ENCODE assay signal across 11 cellular contexts in genomic region chr16:4244254-4244812, GRCh38. TPM values are rescaled to one million over a fixed set of nuclear protein-coding genes. Genes with fewer than 3 reads are reported as not detected.
A peak's percentile ranks its signal among the peaks of the same experiment; 100 is the strongest.
DNase-seq lines count a peak whose midpoint lies in the region; ATAC-seq and TF ChIP-seq lines count a peak whose summit lies in the region.
"Had no signal": no experiment of that assay in that cellular context is flagged by ENCODE, and none has a peak within 500 bp of the region (broad histone marks: within the 10 kb centered on the region; RNA-seq: fewer than 3 reads in every experiment).

No MANE protein-coding gene starts in this region.

- H3K27me3 ChIP-seq in H9 (ENCODE audit: insufficient read depth, low read length): no peaks in the 10 kb centered on the region

- no peak overlapping the region for H3K4me2 ChIP-seq in H9 (ENCODE audit: insufficient read depth, insufficient read length, low read length)

- no peak overlapping the region for H2BK120ac ChIP-seq in H9 (ENCODE audit: low read depth, low read length, poor library complexity, severe bottlenecking)

- no peaks in the 10 kb centered on the region for H3K79me2 ChIP-seq in H9 (ENCODE audit: insufficient read depth, low read length)

- no peak overlapping the region for H3K18ac ChIP-seq in H9 (ENCODE audit: insufficient read length, low read depth, low read length)

- no peak overlapping the region for H3K56ac ChIP-seq in H9 (ENCODE audit: insufficient read length, low read depth, low read length)

- H3K4ac ChIP-seq in H9 (ENCODE audit: low read depth, low read length): no peak overlapping the region

- no peak overlapping the region for H3K4me3 Mint-ChIP-seq in H9
- no peak overlapping the region for H3K4me3 Mint-ChIP-seq in stimulated activated naive CD8-positive, alpha-beta T cell treated with anti-CD3 and anti-CD28 coated beads, Interleukin-15, amount 100 ng/mL, for 72 hours

- no peaks in the 10 kb centered on the region for H3K23me2 ChIP-seq in H9 (ENCODE audit: insufficient read length, low read depth, low read length, poor library complexity, severe bottlenecking)

- H2BK20ac ChIP-seq in H9 (ENCODE audit: low read depth, low read length, poor library complexity, severe bottlenecking): no peak overlapping the region

- no peak overlapping the region for H2BK5ac ChIP-seq in H9 (ENCODE audit: insufficient read length, low read length)

- H3K4me1 Mint-ChIP-seq in H9: peaks cover 24 to 35% of the 10 kb centered on the region in 2 experiments
- peaks cover 21% of the 10 kb centered on the region for H3K4me1 Mint-ChIP-seq in stimulated activated naive CD8-positive, alpha-beta T cell treated with anti-CD3 and anti-CD28 coated beads, Interleukin-15, amount 100 ng/mL, for 72 hours

- H4K5ac ChIP-seq in H9 (ENCODE audit: insufficient read length, low read depth, low read length): no peak overlapping the region

- H3T11ph ChIP-seq in H9 (ENCODE audit: low read length): no peak overlapping the region

- H3K9ac ChIP-seq in H9 (ENCODE audit: extremely low read depth, insufficient read length, low read length): no peak overlapping the region

- no peaks in the 10 kb centered on the region for H3K9me3 ChIP-seq in H9 (ENCODE audit: control insufficient read depth, low read depth, low read length)

- H4K91ac ChIP-seq in H9 (ENCODE audit: insufficient read length, low read depth, low read length): no peak overlapping the region

- no peak overlapping the region for H2AFZ ChIP-seq in H9 (ENCODE audit: low read length)

- H3K27ac Mint-ChIP-seq in H9: no peak overlapping the region
- H3K27ac Mint-ChIP-seq in stimulated activated naive CD8-positive, alpha-beta T cell treated with anti-CD3 and anti-CD28 coated beads, Interleukin-15, amount 100 ng/mL, for 72 hours: no peak overlapping the region

- H2BK15ac ChIP-seq in H9 (ENCODE audit: low read depth, low read length): no peak overlapping the region

- H3K4me1 ChIP-seq in H9 (ENCODE audit: insufficient read depth, low read length): no peaks in the 10 kb centered on the region; the same call in 1 of the 2 replicates

- peaks cover 4% of the 10 kb centered on the region for H3K27me3 Mint-ChIP-seq in H9 (ENCODE audit: low read depth)
- H3K27me3 Mint-ChIP-seq in stimulated activated naive CD8-positive, alpha-beta T cell treated with anti-CD3 and anti-CD28 coated beads, Interleukin-15, amount 100 ng/mL, for 72 hours: no peaks in the 10 kb centered on the region

- peaks cover 3 to 11% (median 10%) of the 10 kb centered on the region in 3 experiments for H3K36me3 Mint-ChIP-seq in H9 (ENCODE audit: insufficient read depth in 1 of 3, low read depth in 3 of 3)

- H4K8ac ChIP-seq in H9 (replicated peaks; ENCODE audit: insufficient read length, low read depth, low read length): no peak overlapping the region

- H3K14ac ChIP-seq in H9 (ENCODE audit: insufficient read depth, low read length): no peak overlapping the region

- H4K20me1 ChIP-seq in H9 (ENCODE audit: control insufficient read depth, insufficient read depth, insufficient read length): no peaks in the 10 kb centered on the region

- no peak overlapping the region for H2AK5ac ChIP-seq in H9 (ENCODE audit: insufficient read length, low read length)

- no peak for TF ChIP-seq CTCF in H9 (conservative IDR thresholded peaks at IDR 0.05)

- no peaks in the 10 kb centered on the region for H3K79me1 ChIP-seq in H9 (ENCODE audit: insufficient read depth, low read depth, low read length, poor library complexity, severe bottlenecking)

- DNase-seq in H9 (peak; percentile 62), NCI-H2029 (lab: John Stamatoyannopoulos, UW) (peak; percentile 37), SK-N-DZ (ENCODE audit: low spot score) (peak; percentile 100), myocyte (ENCODE audit: low read depth) (peak; percentile 58), NCI-H187 (lab: John Stamatoyannopoulos, UW) (no peak), OCI-M2 (lab: John Stamatoyannopoulos, UW; ENCODE audit: unreplicated experiment) (no peak)
- DNase-seq in stimulated activated naive CD8-positive, alpha-beta T cell treated with anti-CD3 and anti-CD28 coated beads, Interleukin-15, amount 100 ng/mL, for 72 hours: no peak
- DNase-seq: activated CD8-positive, alpha-beta memory T cell treated with anti-CD3 and anti-CD28 coated beads, Interleukin-2, amount 50 U/mL, for 4 hours; GF-D8 had no signal

- no peak overlapping the region for H2BK12ac ChIP-seq in H9 (ENCODE audit: insufficient read length, low read depth, low read length)

- no peak overlapping the region for H3K27ac ChIP-seq in H9 (ENCODE audit: insufficient read length, low read depth, low read length)

- no CpG with 5 or more reads among the region's 8 CpGs for WGBS in H9 (ENCODE audit: extremely low coverage, insufficient read length, low lambda C conversion rate)

- peaks cover 7 to 12% of the 10 kb centered on the region in 2 experiments; a peak in 4 of 5 replicates for H3K9me3 Mint-ChIP-seq in H9
- H3K9me3 Mint-ChIP-seq in stimulated activated naive CD8-positive, alpha-beta T cell treated with anti-CD3 and anti-CD28 coated beads, Interleukin-15, amount 100 ng/mL, for 72 hours: no peaks in the 10 kb centered on the region

- H3K23ac ChIP-seq in H9 (ENCODE audit: insufficient read length, low read depth, low read length): no peak overlapping the region

- no peak for ATAC-seq in stimulated activated naive CD8-positive, alpha-beta T cell treated with anti-CD3 and anti-CD28 coated beads, Interleukin-15, amount 100 ng/mL, for 72 hours
- ATAC-seq: left lobe of liver had no signal

RNA-seq across cellular contexts. Expression of gene SRL, which starts 2.5 kb away (rescaled TPM):
- total RNA-seq in H9 (2021) (not detected in 2 replicates), myocyte (1.9 and 2.7 TPM in 2 replicates)
- polyA plus RNA-seq in SK-N-DZ (2014; cell fraction: cytosol; rRNA removed): 0.08 and 0.31 TPM in 2 replicates
- 0.05 TPM in 1 of 2 replicates, not detected in the other for polyA plus RNA-seq in SK-N-DZ (2014; cell fraction: nucleus; rRNA removed)
- polyA plus RNA-seq in myocyte (2012): 0.44 TPM
- total RNA-seq: astrocyte had no signal

RNA-seq across cellular contexts. Expression of gene TFAP4, which starts 28.5 kb away (rescaled TPM):
- 50.5 and 51.9 TPM in 2 replicates for total RNA-seq in H9 (2021)
- 26.4 and 28.4 TPM in 2 replicates for polyA plus RNA-seq in SK-N-DZ (2014; cell fraction: cytosol; rRNA removed)
- 29.5 and 31.0 TPM in 2 replicates for polyA plus RNA-seq in SK-N-DZ (2014; cell fraction: nucleus; rRNA removed)
- 4.4 and 5.0 TPM in 2 replicates for total RNA-seq in myocyte
- 3.5 TPM for polyA plus RNA-seq in myocyte (2012)

Comparison
In these comparisons a context has a peak if more than half of its experiments do, and no peak if none do; other contexts are left out.
1. DNase-seq: peak in H9 (single experiment), NCI-H2029 (single experiment), SK-N-DZ (single experiment) and myocyte (single experiment); none in stimulated activated naive CD8-positive, alpha-beta T cell treated with anti-CD3 and anti-CD28 coated beads, Interleukin-15, amount 100 ng/mL, for 72 hours (0 of 2), NCI-H187 (0 of 2) and OCI-M2 (single experiment).